24 cellular contexts compared by ENCODE assay signal in genomic region chr5:52925001-52925400, GRCh38.
"Had no signal": no experiment of that assay in that cellular context is flagged by ENCODE, and none has a peak within 500 bp of the region (broad histone marks: within the 10 kb centered on the region; RNA-seq: fewer than 3 reads in every experiment).

No MANE protein-coding gene starts in this region.

- H3K27ac Mint-ChIP-seq: dendritic cell treated with granulocyte-macrophage colony-stimulating factor and Interleukin-4, amounts not matched to agents 40 ng/mL and 50 ng/mL, for 4 days; mesothelial cell of epicardium; naive B cell had no signal

- H3K9me3 Mint-ChIP-seq: dendritic cell treated with granulocyte-macrophage colony-stimulating factor and Interleukin-4, amounts not matched to agents 40 ng/mL and 50 ng/mL, for 4 days; effector memory CD8-positive, alpha-beta T cell; endodermal cell; naive B cell had no signal

- H3K36me3 ChIP-seq: left lung had no signal

- DNase-seq: effector CD8-positive, alpha-beta T cell; effector memory CD8-positive, alpha-beta T cell; endodermal cell; erythroblast; esophagus squamous epithelium; foreskin fibroblast; foreskin melanocyte; gastrocnemius medialis; glutamatergic neuron; head of caudate nucleus; heart right ventricle; hippocampal formation; left cardiac atrium; left lung; left ventricle myocardium superior; lower lobe of right lung; mesenchymal stem cell; mucosa of descending colon; naive B cell had no signal

- H3K4me3 ChIP-seq: coronary artery, esophagus squamous epithelium, gastrocnemius medialis, heart right ventricle, left lung, lower lobe of right lung, mucosa of descending colon had no signal

- H3K27ac ChIP-seq: coronary artery, epithelial cell of prostate, esophagus squamous epithelium, gastrocnemius medialis, heart right ventricle, left lung, lower lobe of right lung had no signal

- H3K27me3 ChIP-seq: esophagus squamous epithelium, gastrocnemius medialis, heart right ventricle, left lung had no signal

- H3K36me3 Mint-ChIP-seq: mesothelial cell of epicardium, naive B cell had no signal

- H3K4me1 Mint-ChIP-seq: naive B cell had no signal

- H3K4me3 Mint-ChIP-seq: dendritic cell treated with granulocyte-macrophage colony-stimulating factor and Interleukin-4, amounts not matched to agents 40 ng/mL and 50 ng/mL, for 4 days; effector memory CD8-positive, alpha-beta T cell; endodermal cell; mesothelial cell of epicardium; naive B cell had no signal

- ATAC-seq: effector memory CD8-positive, alpha-beta T cell; esophagus mucosa; gastrocnemius medialis; heart right ventricle; left cardiac atrium; left lung; left ventricle myocardium superior; lower lobe of right lung; mucosa of descending colon had no signal

- H3K4me1 ChIP-seq: gastrocnemius medialis, lower lobe of right lung had no signal

- H3K9me3 ChIP-seq: esophagus squamous epithelium, gastrocnemius medialis, heart right ventricle, left lung, lower lobe of right lung, mucosa of descending colon had no signal
